Comparison of ENCODE assay signal across 11 cellular contexts in the genomic region with DNA sequence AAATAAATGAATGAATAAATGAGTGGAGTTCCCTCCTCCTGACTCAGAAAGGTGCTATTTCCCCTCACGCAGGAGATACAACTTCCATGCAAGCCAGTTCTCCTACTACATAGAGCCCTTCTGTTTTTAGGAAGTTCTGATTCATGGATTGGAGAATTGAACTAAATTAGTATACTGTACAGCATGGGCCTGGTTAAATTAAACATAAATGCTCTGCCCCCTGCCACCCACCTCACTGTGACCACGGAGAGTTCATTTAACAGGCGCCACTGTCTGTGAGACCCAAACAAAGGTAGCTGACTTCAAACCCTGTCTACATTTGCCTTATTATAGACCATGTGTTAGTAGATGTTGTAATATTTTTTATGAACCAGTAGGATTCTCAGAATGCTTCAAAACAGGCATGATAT. TPM values are rescaled to one million over a fixed set of nuclear protein-coding genes. Genes with fewer than 3 reads are reported as not detected.
A peak's percentile ranks its signal among the peaks of the same experiment; 100 is the strongest.
DNase-seq lines count a peak whose midpoint lies in the region; ATAC-seq, FAIRE-seq and TF ChIP-seq lines count a peak whose summit lies in the region.
"Had no signal": no experiment of that assay in that cellular context is flagged by ENCODE, and none has a peak within 500 bp of the region (broad histone marks: within the 10 kb centered on the region; RNA-seq: fewer than 3 reads in every experiment).

No MANE protein-coding gene starts in this region.

- FAIRE-seq in A549 (lab: Jason Lieb, UNC), result no peak

- 57% methylated on average over 3 of the region's 3 CpGs for WGBS in A549 (ENCODE audit: missing lambda C conversion rate)
- 58 to 76% methylated on average over 2 to 3 of the region's 3 CpGs for WGBS in ectodermal cell, 2 experiments

- H3K4me2 ChIP-seq in A549, result peak overlapping the region; percentile 72
- H3K4me2 ChIP-seq: KMS-11 had no signal

- no peak for TF ChIP-seq EP300 in A549 (IDR thresholded peaks at IDR 0.05)

- H3K36me3 ChIP-seq in ectodermal cell (ENCODE audit: control insufficient read depth, insufficient read depth, low read length), result no peaks in the 10 kb centered on the region
- no peaks in the 10 kb centered on the region for H3K36me3 ChIP-seq in muscle layer of colon (ENCODE audit: insufficient read depth, low read length)
- no peaks in the 10 kb centered on the region for H3K36me3 ChIP-seq in CD8-positive, alpha-beta T cell (ENCODE audit: insufficient read depth, low read length)

- DNase-seq in A549 (ENCODE audit: low read depth in 1 of 2, low spot score in 1 of 2) (no peak), LHCN-M2 (ENCODE audit: low read depth) (peak; percentile 52), T-helper 9 cell (no peak), epidermal melanocyte (ENCODE audit: insufficient read length, low spot score) (no peak)
- DNase-seq in stimulated activated CD4-positive, alpha-beta T cell treated with anti-CD3 and anti-CD28 coated beads, Interleukin-4, amount 100 ng/mL, for 1 hour, result no peak
- no peak for DNase-seq in CD8-positive, alpha-beta T cell
- DNase-seq: C1 segment of cervical spinal cord had no signal

- peaks cover 80% of the 10 kb centered on the region for H3K4me1 ChIP-seq in A549
- H3K4me1 ChIP-seq in ectodermal cell (ENCODE audit: control insufficient read depth, insufficient read depth, low read length), result peaks cover 15% of the 10 kb centered on the region
- H3K4me1 ChIP-seq in muscle layer of colon (ENCODE audit: insufficient read depth, low read length), result peaks cover 34% of the 10 kb centered on the region
- peaks cover 2% of the 10 kb centered on the region for H3K4me1 ChIP-seq in CD8-positive, alpha-beta T cell (ENCODE audit: insufficient read depth, low read length)

- no peaks in the 10 kb centered on the region for H3K27me3 Mint-ChIP-seq in CD8-positive, alpha-beta T cell (ENCODE audit: low read depth)

- H3K27ac ChIP-seq in A549, result peak overlapping the region; percentile 73 to 84
- H3K27ac ChIP-seq in ectodermal cell (ENCODE audit: insufficient read depth, low read depth, low read length, poor library complexity, severe bottlenecking), result peak overlapping the region; percentile 64
- H3K27ac ChIP-seq in muscle layer of colon (ENCODE audit: low read depth, low read length), result peak overlapping the region; percentile 0
- H3K27ac ChIP-seq in CD8-positive, alpha-beta T cell (ENCODE audit: low read depth, low read length), result no peak overlapping the region
- H3K27ac ChIP-seq: KMS-11 had no signal

- peak in 1 of 2 experiments; percentile 23; a peak in 3 of 6 replicates for ATAC-seq in A549
- no peak for ATAC-seq in CD8-positive, alpha-beta T cell
- ATAC-seq: esophagus mucosa had no signal

- POLR2A ChIA-PET in A549 (lab: Yijun Ruan, JAX), result no interaction called here
- POLR2A ChIA-PET in CD8-positive, alpha-beta T cell (lab: Charles Lee), result interaction anchor here (1.8 kb wide), 1 partner anchor 8 kb away, joined by 6 read pairs; no protein-coding TSS in a partner anchor

- no peak for TF ChIP-seq POLR2A in A549 (IDR thresholded peaks at IDR 0.05; ENCODE audit: low read length)

- H3K9ac ChIP-seq in muscle layer of colon (ENCODE audit: low read length), result no peak overlapping the region
- H3K9ac ChIP-seq: KMS-11 had no signal

- no peaks in the 10 kb centered on the region for H3K36me3 Mint-ChIP-seq in CD8-positive, alpha-beta T cell

- no peak overlapping the region for H3K4me3 Mint-ChIP-seq in CD8-positive, alpha-beta T cell

- peaks cover 5% of the 10 kb centered on the region for H3K4me1 Mint-ChIP-seq in CD8-positive, alpha-beta T cell (ENCODE audit: low read depth)

- intact Hi-C loops in CD8-positive, alpha-beta T cell (cut with DNase I, micrococcal nuclease), result loop anchor here in 1 of 2 experiments (5.0 kb wide), 2 partner anchors 48 to 463 kb away; no protein-coding TSS in a partner anchor

- CTCF ChIA-PET in A549 (lab: Yijun Ruan, JAX), result interaction anchor here (0.6 to 1.8 kb wide), 4 partner anchors 7 to 465 kb away, joined by 3 to 5 read pairs (median 4); no protein-coding TSS in a partner anchor
- CTCF ChIA-PET in CD8-positive, alpha-beta T cell (lab: Charles Lee), result no interaction called here

- no peaks in the 10 kb centered on the region for H3K9me3 ChIP-seq in A549
- no peaks in the 10 kb centered on the region for H3K9me3 ChIP-seq in ectodermal cell (ENCODE audit: control insufficient read depth, low read length)
- H3K9me3 ChIP-seq in muscle layer of colon (ENCODE audit: low read length), result no peaks in the 10 kb centered on the region
- H3K9me3 ChIP-seq in CD8-positive, alpha-beta T cell (ENCODE audit: low read length), result no peaks in the 10 kb centered on the region

- no peak for TF ChIP-seq RAD21 in A549 (conservative IDR thresholded peaks at IDR 0.05 in 1 of 2, IDR thresholded peaks at IDR 0.05 in 1 of 2)

- TF ChIP-seq CTCF in A549 (IDR thresholded peaks at IDR 0.05), result no peak
- no peak for TF ChIP-seq CTCF in CD8-positive, alpha-beta T cell (IDR thresholded peaks at IDR 0.05)

- no peak overlapping the region for H3K27ac Mint-ChIP-seq in CD8-positive, alpha-beta T cell

- no peaks in the 10 kb centered on the region for H3K27me3 ChIP-seq in ectodermal cell (ENCODE audit: control insufficient read depth, insufficient read depth, low read length, poor library complexity, severe bottlenecking)
- H3K27me3 ChIP-seq in muscle layer of colon (ENCODE audit: control insufficient read depth in 1 of 2, insufficient read depth in 2 of 2, low read length in 2 of 2), result no peaks in the 10 kb centered on the region
- H3K27me3 ChIP-seq in CD8-positive, alpha-beta T cell (ENCODE audit: insufficient read depth, low read length), result no peaks in the 10 kb centered on the region

- no peak overlapping the region for H3K4me3 ChIP-seq in A549
- H3K4me3 ChIP-seq in ectodermal cell (ENCODE audit: insufficient read depth, low read depth, low read length), result no peak overlapping the region
- no peak overlapping the region for H3K4me3 ChIP-seq in muscle layer of colon (ENCODE audit: low read depth in 1 of 2, low read length in 2 of 2)
- no peak overlapping the region for H3K4me3 ChIP-seq in CD8-positive, alpha-beta T cell (ENCODE audit: low read depth, low read length)

- H3K9me3 Mint-ChIP-seq in CD8-positive, alpha-beta T cell, result no peaks in the 10 kb centered on the region

TF ChIP-seq in A549, 52 proteins besides CTCF, POLR2A, EP300 and RAD21 (continues in another document):
- TF ChIP-seq TFCP2L1 (CRISPR knock-in tag; IDR thresholded peaks at IDR 0.05), result no peak
- TF ChIP-seq CHD2 (IDR thresholded peaks at IDR 0.05; ENCODE audit: low read length, partially characterized antibody), result no peak
- TF ChIP-seq, protein P1, sequence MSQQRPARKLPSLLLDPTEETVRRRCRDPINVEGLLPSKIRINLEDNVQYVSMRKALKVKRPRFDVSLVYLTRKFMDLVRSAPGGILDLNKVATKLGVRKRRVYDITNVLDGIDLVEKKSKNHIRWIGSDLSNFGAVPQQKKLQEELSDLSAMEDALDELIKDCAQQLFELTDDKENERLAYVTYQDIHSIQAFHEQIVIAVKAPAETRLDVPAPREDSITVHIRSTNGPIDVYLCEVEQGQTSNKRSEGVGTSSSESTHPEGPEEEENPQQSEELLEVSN (IDR thresholded peaks at IDR 0.05; ENCODE audit: borderline replicate concordance, low read depth), result no peak
- no peak for TF ChIP-seq GATA3 (IDR thresholded peaks at IDR 0.05; ENCODE audit: borderline replicate concordance)
- TF ChIP-seq, protein P2, sequence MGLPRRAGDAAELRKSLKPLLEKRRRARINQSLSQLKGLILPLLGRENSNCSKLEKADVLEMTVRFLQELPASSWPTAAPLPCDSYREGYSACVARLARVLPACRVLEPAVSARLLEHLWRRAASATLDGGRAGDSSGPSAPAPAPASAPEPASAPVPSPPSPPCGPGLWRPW (IDR thresholded peaks at IDR 0.05), result no peak
- TF ChIP-seq FOSB (CRISPR knock-in tag; IDR thresholded peaks at IDR 0.05), result no peak
- no peak for TF ChIP-seq JUNB (IDR thresholded peaks at IDR 0.05)
- no peak for TF ChIP-seq RNF2 (IDR thresholded peaks at IDR 0.05; ENCODE audit: borderline replicate concordance, low read depth)
- TF ChIP-seq, protein P3, sequence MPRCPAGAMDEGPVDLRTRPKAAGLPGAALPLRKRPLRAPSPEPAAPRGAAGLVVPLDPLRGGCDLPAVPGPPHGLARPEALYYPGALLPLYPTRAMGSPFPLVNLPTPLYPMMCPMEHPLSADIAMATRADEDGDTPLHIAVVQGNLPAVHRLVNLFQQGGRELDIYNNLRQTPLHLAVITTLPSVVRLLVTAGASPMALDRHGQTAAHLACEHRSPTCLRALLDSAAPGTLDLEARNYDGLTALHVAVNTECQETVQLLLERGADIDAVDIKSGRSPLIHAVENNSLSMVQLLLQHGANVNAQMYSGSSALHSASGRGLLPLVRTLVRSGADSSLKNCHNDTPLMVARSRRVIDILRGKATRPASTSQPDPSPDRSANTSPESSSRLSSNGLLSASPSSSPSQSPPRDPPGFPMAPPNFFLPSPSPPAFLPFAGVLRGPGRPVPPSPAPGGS (IDR thresholded peaks at IDR 0.05), result no peak
- TF ChIP-seq MAFK (IDR thresholded peaks at IDR 0.05; ENCODE audit: partially characterized antibody), result no peak
- no peak for TF ChIP-seq SREBF2 (IDR thresholded peaks at IDR 0.05)
- TF ChIP-seq BHLHE40 (IDR thresholded peaks at IDR 0.05; ENCODE audit: low read depth, low read length), result no peak
- TF ChIP-seq NPAS2 (CRISPR knock-in tag; IDR thresholded peaks at IDR 0.05; ENCODE audit: borderline replicate concordance), result no peak
- TF ChIP-seq, protein P4, sequence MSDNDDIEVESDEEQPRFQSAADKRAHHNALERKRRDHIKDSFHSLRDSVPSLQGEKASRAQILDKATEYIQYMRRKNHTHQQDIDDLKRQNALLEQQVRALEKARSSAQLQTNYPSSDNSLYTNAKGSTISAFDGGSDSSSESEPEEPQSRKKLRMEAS (IDR thresholded peaks at IDR 0.05), result no peak
- no peak for TF ChIP-seq FOXS1 (CRISPR knock-in tag; IDR thresholded peaks at IDR 0.05)
- no peak for TF ChIP-seq NFE2L2 (conservative IDR thresholded peaks at IDR 0.05; ENCODE audit: low read length)

RNA-seq across cellular contexts. Expression of a gene that starts 9.1 kb away (rescaled TPM):
- polyA plus RNA-seq in A549 (2011; rRNA removed) (38.2 and 53.5 TPM in 2 replicates), A549 (2017; fragmentation: RNase III; extraction: RNeasy Plus Mini Kit Qiagen cat#74134 plus additional on column Dnase treatment) (42.7 to 53.5 TPM (median 53.0 TPM) in 3 replicates)
- 79.4 and 99.0 TPM in 2 replicates for polyA plus RNA-seq in A549 (2012; cell fraction: cytosol; rRNA removed)
- 131 and 168 TPM in 2 replicates for polyA plus RNA-seq in A549 (2012; cell fraction: nucleus; rRNA removed)
- 76.2 and 82.0 TPM in 2 replicates for polyA minus RNA-seq in A549 (2011; rRNA and poly(A)+ RNA removed)
- total RNA-seq in LHCN-M2 (2014; rRNA removed), result 42.2 and 46.9 TPM in 2 replicates
- polyA plus RNA-seq in LHCN-M2 (2012), result 38.4 TPM
- polyA plus RNA-seq in ectodermal cell (2013, experiment 1 of 4), result 56.3 TPM
- polyA plus RNA-seq in ectodermal cell (2013, experiment 2 of 4), result 39.8 TPM
- 41.4 TPM for polyA plus RNA-seq in ectodermal cell (2013, experiment 3 of 4)
- 51.6 TPM for polyA plus RNA-seq in ectodermal cell (2013, experiment 4 of 4)
- 100 to 1,000 TPM; 707 to 714 TPM for total RNA-seq in CD8-positive, alpha-beta T cell

Comparison
In these comparisons a context has a peak if more than half of its experiments do, and no peak if none do; other contexts are left out.
1. RNA of a gene that starts 9.1 kb away (total RNA-seq): 707 to 714 TPM in CD8-positive, alpha-beta T cell; 42.2 to 46.9 TPM in LHCN-M2; every median in the first group is over 10 times any median in the second.